In genomic region chr16:60478810-60479209, GRCh38 we compare ENCODE assay signal across 11 cellular contexts.
"Had no signal": no experiment of that assay in that cellular context is flagged by ENCODE, and none has a peak within 500 bp of the region (broad histone marks: within the 10 kb centered on the region; RNA-seq: fewer than 3 reads in every experiment).

No MANE protein-coding gene starts in this region.

- H3K4me1 Mint-ChIP-seq: H9 had no signal

- H3K27ac Mint-ChIP-seq: GM23338, H9, HFFc6 had no signal

- ATAC-seq: GM23338, HCT116 had no signal

- H3K9me3 Mint-ChIP-seq: GM23338, H9 had no signal

- FAIRE-seq: H1, H54 had no signal

- H3K4me2 ChIP-seq: GM23338 had no signal

- H3K27ac ChIP-seq: GM23248 had no signal

- H3K4me3 Mint-ChIP-seq: GM23338, H9, HFFc6 had no signal

- H3K4me1 ChIP-seq: HAP-1 had no signal

- H2AFZ ChIP-seq: GM23248, GM23338 had no signal

- H3K9ac ChIP-seq: GM23248 had no signal

- H3K9me3 ChIP-seq: HAP-1 had no signal

- DNase-seq: GM23248, GOT3, H7, H9, HCEC 1CT, HFFc6 had no signal

- H3K36me3 ChIP-seq: HAP-1 had no signal

- H3K4me3 ChIP-seq: GM23248, GM23338, HAP-1 had no signal
